9 cellular contexts compared by ENCODE assay signal in the genomic region with DNA sequence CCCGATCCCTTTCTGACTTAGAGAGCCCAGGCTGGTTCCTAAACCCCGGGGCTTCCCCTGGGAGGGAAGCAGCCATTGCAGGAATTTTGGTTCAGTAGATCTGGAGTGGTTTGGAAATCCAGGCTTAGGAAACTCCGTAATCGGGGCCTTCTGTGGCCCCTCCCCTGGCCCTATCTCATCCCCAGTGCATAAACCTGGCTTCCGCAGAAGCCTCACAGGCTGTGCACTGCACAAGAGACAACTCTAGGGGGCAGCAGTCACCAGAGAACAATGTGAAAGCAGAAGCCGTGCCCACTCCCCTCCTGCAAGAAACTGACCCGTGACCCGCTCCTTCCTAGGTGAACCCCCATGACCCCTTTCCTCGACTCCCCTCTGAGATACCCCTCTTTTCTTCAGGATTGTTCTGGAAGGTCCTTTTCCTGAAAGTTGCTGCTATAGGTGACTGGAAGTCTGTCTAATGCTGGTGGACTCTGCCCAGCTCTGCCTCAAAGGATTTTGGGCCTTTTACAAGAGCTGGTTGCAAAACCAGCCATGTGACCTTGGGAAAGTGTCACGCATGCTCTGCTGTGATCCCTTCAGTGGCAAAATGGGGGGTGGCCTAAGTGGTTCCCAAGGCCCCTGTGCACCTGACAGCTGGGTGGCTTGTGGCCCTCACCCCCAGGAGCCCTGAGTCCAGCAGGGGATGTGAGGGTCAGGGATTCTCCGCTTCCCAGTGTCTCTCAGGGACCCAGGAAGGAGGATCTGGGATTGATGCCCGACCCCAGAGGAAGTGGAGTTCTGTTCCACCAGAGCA. TPM values are rescaled to one million over a fixed set of nuclear protein-coding genes. Genes with fewer than 3 reads are reported as not detected.
DNase-seq lines count a peak whose midpoint lies in the region; ATAC-seq and FAIRE-seq lines count a peak whose summit lies in the region.
"Had no signal": no experiment of that assay in that cellular context is flagged by ENCODE, and none has a peak within 500 bp of the region (broad histone marks: within the 10 kb centered on the region; RNA-seq: fewer than 3 reads in every experiment).

No MANE protein-coding gene starts in this region.

- peak; percentile 53 to 63 for ATAC-seq in right cardiac atrium
- no peak for ATAC-seq in HG02884 (IDR thresholded peaks at IDR 0.05; ENCODE audit: unreplicated experiment)

- peak overlapping the region; percentile 30 for H3K4me3 ChIP-seq in right cardiac atrium (ENCODE audit: low read length)

- H3K9me3 ChIP-seq in right cardiac atrium (ENCODE audit: control insufficient read depth, low read length), result no peaks in the 10 kb centered on the region

- no peak for FAIRE-seq in GM19239 (lab: Jason Lieb, UNC)
- FAIRE-seq: A204.1 had no signal

- intact Hi-C loops in right cardiac atrium (cut with DNase I), result no loop called here

- H3K27ac ChIP-seq in right cardiac atrium (ENCODE audit: low read length), result no peak overlapping the region

- WGBS in right cardiac atrium, result 29% methylated on average over 12 of the region's 12 CpGs

- no peaks in the 10 kb centered on the region for H3K4me1 ChIP-seq in right cardiac atrium (ENCODE audit: control insufficient read depth, insufficient read depth, low read length)

- DNase-seq in DMS 273 (lab: John Stamatoyannopoulos, UW; ENCODE audit: unreplicated experiment) (peak; percentile 71), DMS 273 treated with DMSO at 0.1 percent for 48 hours (lab: John Stamatoyannopoulos, UW) (no peak), OCI-M1 (lab: John Stamatoyannopoulos, UW) (peak; percentile 87), amniotic epithelial cell (ENCODE audit: low read depth) (peak; percentile 69), right cardiac atrium (peak; percentile 50 to 74 (median 65)), putamen (ENCODE audit: low spot score) (peak; percentile 29), GM19239 (ENCODE audit: insufficient read length, low spot score) (no peak)

- H3K27me3 ChIP-seq in right cardiac atrium (ENCODE audit: control insufficient read depth, insufficient read depth), result no peaks in the 10 kb centered on the region

RNA-seq across cellular contexts. Expression of a gene that starts 14.4 kb away (rescaled TPM):
- under 1 TPM in 3 of 4 donors, not detected in 1; 0.23 to 0.85 (median 0.31) TPM for total RNA-seq in right cardiac atrium
- 0.09 TPM for polyA plus RNA-seq in right cardiac atrium

RNA-seq across cellular contexts. Expression of a gene that starts 22.0 kb away (rescaled TPM):
- under 1 TPM; 0.25 to 0.68 (median 0.46) TPM for total RNA-seq in right cardiac atrium
- 0.54 TPM for polyA plus RNA-seq in right cardiac atrium

Comparison
In these comparisons a context has a peak if more than half of its experiments do, and no peak if none do; other contexts are left out.
1. DNase-seq: peak in DMS 273 (single experiment), OCI-M1 (single experiment), amniotic epithelial cell (single experiment), right cardiac atrium (3 of 3) and putamen (single experiment); none in DMS 273 treated with DMSO at 0.1 percent for 48 hours (single experiment) and GM19239 (single experiment).